ENCODE assay signal across 1 cellular context in the genomic region with DNA sequence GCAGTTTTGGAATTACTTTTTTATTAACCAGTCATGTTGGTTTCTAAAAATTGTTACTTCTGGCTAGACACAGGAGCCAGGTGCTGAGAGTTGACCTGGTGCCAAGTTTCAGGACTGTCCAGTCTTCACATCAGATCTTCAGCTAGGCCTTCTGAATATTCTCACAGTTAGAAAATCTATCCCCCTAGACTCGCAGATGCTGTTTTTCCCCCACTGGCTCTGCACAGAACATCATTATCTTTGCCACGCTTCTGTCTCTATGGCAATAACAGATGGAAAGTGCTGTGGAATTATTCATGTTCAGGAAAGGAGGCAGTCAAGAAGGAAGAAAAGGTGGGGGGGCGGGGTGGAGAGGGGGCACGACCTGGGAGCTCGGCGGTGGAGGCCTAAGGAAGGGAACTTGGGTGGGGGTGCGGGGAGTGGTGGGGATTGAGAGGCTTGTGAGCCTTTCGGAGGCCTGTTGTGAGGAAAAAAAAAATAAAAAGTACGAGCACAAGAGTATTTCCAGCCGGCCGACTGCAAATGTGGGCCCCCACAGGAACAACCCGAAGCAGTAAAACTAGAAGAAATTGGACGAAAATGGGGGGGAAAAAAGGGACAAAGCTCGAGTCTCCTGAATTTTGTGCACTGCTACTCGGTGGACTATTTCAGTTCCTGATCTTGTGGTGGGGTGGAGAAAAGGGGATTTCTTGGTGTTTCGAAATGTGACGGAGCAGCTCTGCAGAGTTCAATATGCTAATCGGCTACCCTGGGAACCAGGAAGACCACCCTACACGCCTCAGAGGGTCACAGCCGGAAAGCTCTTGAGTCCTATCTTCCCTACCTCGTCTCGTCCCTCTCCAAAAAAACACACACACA.
A peak's percentile ranks its signal among the peaks of the same experiment; 100 is the strongest.
TF ChIP-seq lines count a peak whose summit lies in the region.

No MANE protein-coding gene starts in this region.

TF ChIP-seq in K562, 482 proteins besides CTCF, POLR2A, EP300 and RAD21 (continued from another document and continues in another):
- TF ChIP-seq, protein P1, sequence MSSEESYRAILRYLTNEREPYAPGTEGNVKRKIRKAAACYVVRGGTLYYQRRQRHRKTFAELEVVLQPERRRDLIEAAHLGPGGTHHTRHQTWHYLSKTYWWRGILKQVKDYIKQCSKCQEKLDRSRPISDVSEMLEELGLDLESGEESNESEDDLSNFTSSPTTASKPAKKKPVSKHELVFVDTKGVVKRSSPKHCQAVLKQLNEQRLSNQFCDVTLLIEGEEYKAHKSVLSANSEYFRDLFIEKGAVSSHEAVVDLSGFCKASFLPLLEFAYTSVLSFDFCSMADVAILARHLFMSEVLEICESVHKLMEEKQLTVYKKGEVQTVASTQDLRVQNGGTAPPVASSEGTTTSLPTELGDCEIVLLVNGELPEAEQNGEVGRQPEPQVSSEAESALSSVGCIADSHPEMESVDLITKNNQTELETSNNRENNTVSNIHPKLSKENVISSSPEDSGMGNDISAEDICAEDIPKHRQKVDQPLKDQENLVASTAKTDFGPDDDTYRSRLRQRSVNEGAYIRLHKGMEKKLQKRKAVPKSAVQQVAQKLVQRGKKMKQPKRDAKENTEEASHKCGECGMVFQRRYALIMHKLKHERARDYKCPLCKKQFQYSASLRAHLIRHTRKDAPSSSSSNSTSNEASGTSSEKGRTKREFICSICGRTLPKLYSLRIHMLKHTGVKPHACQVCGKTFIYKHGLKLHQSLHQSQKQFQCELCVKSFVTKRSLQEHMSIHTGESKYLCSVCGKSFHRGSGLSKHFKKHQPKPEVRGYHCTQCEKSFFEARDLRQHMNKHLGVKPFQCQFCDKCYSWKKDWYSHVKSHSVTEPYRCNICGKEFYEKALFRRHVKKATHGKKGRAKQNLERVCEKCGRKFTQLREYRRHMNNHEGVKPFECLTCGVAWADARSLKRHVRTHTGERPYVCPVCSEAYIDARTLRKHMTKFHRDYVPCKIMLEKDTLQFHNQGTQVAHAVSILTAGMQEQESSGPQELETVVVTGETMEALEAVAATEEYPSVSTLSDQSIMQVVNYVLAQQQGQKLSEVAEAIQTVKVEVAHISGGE (CRISPR knock-in tag; IDR thresholded peaks at IDR 0.05), result no peak
- TF ChIP-seq TCFL5 (CRISPR knock-in tag; conservative IDR thresholded peaks at IDR 0.05), result no peak
- TF ChIP-seq NCOA1 (IDR thresholded peaks at IDR 0.05; ENCODE audit: low read depth), result no peak
- no peak for TF ChIP-seq PHF8 (IDR thresholded peaks at IDR 0.05; ENCODE audit: borderline replicate concordance, low read length)
- no peak for TF ChIP-seq ARID1B (IDR thresholded peaks at IDR 0.05)
- TF ChIP-seq FIP1L1 (IDR thresholded peaks at IDR 0.05; ENCODE audit: low read depth, low read length, poor library complexity, severe bottlenecking), result peak; percentile 41
- no peak for TF ChIP-seq ZNF507 (tag; conservative IDR thresholded peaks at IDR 0.05)
- no peak for TF ChIP-seq GTF2F1 (IDR thresholded peaks at IDR 0.05; ENCODE audit: low read depth, low read length)
- TF ChIP-seq, protein P2, sequence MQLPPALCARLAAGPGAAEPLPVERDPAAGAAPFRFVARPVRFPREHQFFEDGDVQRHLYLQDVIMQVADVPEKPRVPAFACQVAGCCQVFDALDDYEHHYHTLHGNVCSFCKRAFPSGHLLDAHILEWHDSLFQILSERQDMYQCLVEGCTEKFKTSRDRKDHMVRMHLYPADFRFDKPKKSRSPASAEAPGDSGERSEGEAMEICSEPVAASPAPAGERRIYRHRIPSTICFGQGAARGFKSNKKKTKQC (CRISPR knock-in tag; IDR thresholded peaks at IDR 0.05), result 0 out of 2 replicates have a peak, but pooled peaks have one; percentile 15
- TF ChIP-seq, protein P3, sequence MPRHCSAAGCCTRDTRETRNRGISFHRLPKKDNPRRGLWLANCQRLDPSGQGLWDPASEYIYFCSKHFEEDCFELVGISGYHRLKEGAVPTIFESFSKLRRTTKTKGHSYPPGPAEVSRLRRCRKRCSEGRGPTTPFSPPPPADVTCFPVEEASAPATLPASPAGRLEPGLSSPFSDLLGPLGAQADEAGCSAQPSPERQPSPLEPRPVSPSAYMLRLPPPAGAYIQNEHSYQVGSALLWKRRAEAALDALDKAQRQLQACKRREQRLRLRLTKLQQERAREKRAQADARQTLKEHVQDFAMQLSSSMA (CRISPR knock-in tag; IDR thresholded peaks at IDR 0.05), result no peak
- TF ChIP-seq RBM34 (IDR thresholded peaks at IDR 0.05; ENCODE audit: borderline replicate concordance, insufficient read depth, low read length), result no peak
- peak; percentile 62 for TF ChIP-seq RFX1 (IDR thresholded peaks at IDR 0.05)
- no peak for TF ChIP-seq SAFB (IDR thresholded peaks at IDR 0.05; ENCODE audit: borderline replicate concordance, low read depth, low read length)
- no peak for TF ChIP-seq ESRRA (IDR thresholded peaks at IDR 0.05; ENCODE audit: borderline replicate concordance, low read depth)
- TF ChIP-seq TCF3 (CRISPR knock-in tag; IDR thresholded peaks at IDR 0.05), result no peak
- no peak for TF ChIP-seq HMGN3 (IDR thresholded peaks at IDR 0.05; ENCODE audit: borderline replicate concordance, extremely low read depth, insufficient read length, low read depth, low read length)
- no peak for TF ChIP-seq SP1 (CRISPR knock-in tag; IDR thresholded peaks at IDR 0.05)
- no peak for TF ChIP-seq KAT8 (IDR thresholded peaks at IDR 0.05; ENCODE audit: low read depth)
- TF ChIP-seq NR2C1 (IDR thresholded peaks at IDR 0.05), result no peak
- TF ChIP-seq NR2C1 (tag; IDR thresholded peaks at IDR 0.05), result no peak
- TF ChIP-seq, protein P4, sequence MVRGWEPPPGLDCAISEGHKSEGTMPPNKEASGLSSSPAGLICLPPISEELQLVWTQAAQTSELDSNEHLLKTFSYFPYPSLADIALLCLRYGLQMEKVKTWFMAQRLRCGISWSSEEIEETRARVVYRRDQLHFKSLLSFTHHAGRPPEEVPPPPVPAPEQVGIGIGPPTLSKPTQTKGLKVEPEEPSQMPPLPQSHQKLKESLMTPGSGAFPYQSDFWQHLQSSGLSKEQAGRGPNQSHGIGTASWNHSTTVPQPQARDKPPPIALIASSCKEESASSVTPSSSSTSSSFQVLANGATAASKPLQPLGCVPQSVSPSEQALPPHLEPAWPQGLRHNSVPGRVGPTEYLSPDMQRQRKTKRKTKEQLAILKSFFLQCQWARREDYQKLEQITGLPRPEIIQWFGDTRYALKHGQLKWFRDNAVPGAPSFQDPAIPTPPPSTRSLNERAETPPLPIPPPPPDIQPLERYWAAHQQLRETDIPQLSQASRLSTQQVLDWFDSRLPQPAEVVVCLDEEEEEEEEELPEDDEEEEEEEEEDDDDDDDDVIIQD (CRISPR knock-in tag; IDR thresholded peaks at IDR 0.05), result no peak
- no peak for TF ChIP-seq TCF7L2 (IDR thresholded peaks at IDR 0.05; ENCODE audit: low read depth, low read length)
- TF ChIP-seq, protein P5, sequence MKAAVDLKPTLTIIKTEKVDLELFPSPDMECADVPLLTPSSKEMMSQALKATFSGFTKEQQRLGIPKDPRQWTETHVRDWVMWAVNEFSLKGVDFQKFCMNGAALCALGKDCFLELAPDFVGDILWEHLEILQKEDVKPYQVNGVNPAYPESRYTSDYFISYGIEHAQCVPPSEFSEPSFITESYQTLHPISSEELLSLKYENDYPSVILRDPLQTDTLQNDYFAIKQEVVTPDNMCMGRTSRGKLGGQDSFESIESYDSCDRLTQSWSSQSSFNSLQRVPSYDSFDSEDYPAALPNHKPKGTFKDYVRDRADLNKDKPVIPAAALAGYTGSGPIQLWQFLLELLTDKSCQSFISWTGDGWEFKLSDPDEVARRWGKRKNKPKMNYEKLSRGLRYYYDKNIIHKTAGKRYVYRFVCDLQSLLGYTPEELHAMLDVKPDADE (conservative IDR thresholded peaks at IDR 0.05; ENCODE audit: control insufficient read depth, low read depth, low read length), result no peak
- TF ChIP-seq ZNF263 (CRISPR knock-in tag; IDR thresholded peaks at IDR 0.05; ENCODE audit: borderline replicate concordance), result no peak
- no peak for TF ChIP-seq ELF2 (CRISPR knock-in tag; IDR thresholded peaks at IDR 0.05)
- TF ChIP-seq ZKSCAN3 (CRISPR knock-in tag; IDR thresholded peaks at IDR 0.05), result no peak
- no peak for TF ChIP-seq MED1 (CRISPR knock-in tag; IDR thresholded peaks at IDR 0.05; ENCODE audit: borderline replicate concordance)
- no peak for TF ChIP-seq KDM5B (IDR thresholded peaks at IDR 0.05; ENCODE audit: insufficient replicate concordance, low read depth, low read length)
- TF ChIP-seq SMARCB1 (IDR thresholded peaks at IDR 0.05; ENCODE audit: insufficient read length, low read depth), result no peak
- no peak for TF ChIP-seq NCOA4 (IDR thresholded peaks at IDR 0.05; ENCODE audit: partially characterized antibody)
- no peak for TF ChIP-seq NELFE (IDR thresholded peaks at IDR 0.05; ENCODE audit: insufficient read depth, insufficient read length)
- TF ChIP-seq, protein P6, sequence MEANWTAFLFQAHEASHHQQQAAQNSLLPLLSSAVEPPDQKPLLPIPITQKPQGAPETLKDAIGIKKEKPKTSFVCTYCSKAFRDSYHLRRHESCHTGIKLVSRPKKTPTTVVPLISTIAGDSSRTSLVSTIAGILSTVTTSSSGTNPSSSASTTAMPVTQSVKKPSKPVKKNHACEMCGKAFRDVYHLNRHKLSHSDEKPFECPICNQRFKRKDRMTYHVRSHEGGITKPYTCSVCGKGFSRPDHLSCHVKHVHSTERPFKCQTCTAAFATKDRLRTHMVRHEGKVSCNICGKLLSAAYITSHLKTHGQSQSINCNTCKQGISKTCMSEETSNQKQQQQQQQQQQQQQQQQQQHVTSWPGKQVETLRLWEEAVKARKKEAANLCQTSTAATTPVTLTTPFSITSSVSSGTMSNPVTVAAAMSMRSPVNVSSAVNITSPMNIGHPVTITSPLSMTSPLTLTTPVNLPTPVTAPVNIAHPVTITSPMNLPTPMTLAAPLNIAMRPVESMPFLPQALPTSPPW (CRISPR knock-in tag; IDR thresholded peaks at IDR 0.05), result no peak; the same call in 1 of the 2 replicates
- TF ChIP-seq BRD4 (IDR thresholded peaks at IDR 0.05), result peak; percentile 31; the same call in 1 of the 2 replicates
- TF ChIP-seq ZNF408 (CRISPR knock-in tag; IDR thresholded peaks at IDR 0.05; ENCODE audit: low read depth), result no peak
- TF ChIP-seq KLF16 (IDR thresholded peaks at IDR 0.05), result no peak
- no peak for TF ChIP-seq CBX8 (IDR thresholded peaks at IDR 0.05; ENCODE audit: borderline replicate concordance, extremely low read depth, low read depth, low read length, poor library complexity, severe bottlenecking)
- TF ChIP-seq, protein P7, sequence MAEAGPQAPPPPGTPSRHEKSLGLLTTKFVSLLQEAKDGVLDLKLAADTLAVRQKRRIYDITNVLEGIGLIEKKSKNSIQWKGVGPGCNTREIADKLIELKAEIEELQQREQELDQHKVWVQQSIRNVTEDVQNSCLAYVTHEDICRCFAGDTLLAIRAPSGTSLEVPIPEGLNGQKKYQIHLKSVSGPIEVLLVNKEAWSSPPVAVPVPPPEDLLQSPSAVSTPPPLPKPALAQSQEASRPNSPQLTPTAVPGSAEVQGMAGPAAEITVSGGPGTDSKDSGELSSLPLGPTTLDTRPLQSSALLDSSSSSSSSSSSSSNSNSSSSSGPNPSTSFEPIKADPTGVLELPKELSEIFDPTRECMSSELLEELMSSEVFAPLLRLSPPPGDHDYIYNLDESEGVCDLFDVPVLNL (CRISPR knock-in tag; IDR thresholded peaks at IDR 0.05; ENCODE audit: low read depth), result no peak
- 0 out of 2 replicates have a peak, but pooled peaks have one; percentile 21 for TF ChIP-seq ZBTB7A (IDR thresholded peaks at IDR 0.05; ENCODE audit: borderline replicate concordance, control insufficient read depth, low read depth, low read length)
- TF ChIP-seq EP400 (IDR thresholded peaks at IDR 0.05), result no peak
- TF ChIP-seq DACH1 (IDR thresholded peaks at IDR 0.05; ENCODE audit: partially characterized antibody), result no peak
- no peak for TF ChIP-seq ELF1 (tag; IDR thresholded peaks at IDR 0.05)
- TF ChIP-seq, protein P8, sequence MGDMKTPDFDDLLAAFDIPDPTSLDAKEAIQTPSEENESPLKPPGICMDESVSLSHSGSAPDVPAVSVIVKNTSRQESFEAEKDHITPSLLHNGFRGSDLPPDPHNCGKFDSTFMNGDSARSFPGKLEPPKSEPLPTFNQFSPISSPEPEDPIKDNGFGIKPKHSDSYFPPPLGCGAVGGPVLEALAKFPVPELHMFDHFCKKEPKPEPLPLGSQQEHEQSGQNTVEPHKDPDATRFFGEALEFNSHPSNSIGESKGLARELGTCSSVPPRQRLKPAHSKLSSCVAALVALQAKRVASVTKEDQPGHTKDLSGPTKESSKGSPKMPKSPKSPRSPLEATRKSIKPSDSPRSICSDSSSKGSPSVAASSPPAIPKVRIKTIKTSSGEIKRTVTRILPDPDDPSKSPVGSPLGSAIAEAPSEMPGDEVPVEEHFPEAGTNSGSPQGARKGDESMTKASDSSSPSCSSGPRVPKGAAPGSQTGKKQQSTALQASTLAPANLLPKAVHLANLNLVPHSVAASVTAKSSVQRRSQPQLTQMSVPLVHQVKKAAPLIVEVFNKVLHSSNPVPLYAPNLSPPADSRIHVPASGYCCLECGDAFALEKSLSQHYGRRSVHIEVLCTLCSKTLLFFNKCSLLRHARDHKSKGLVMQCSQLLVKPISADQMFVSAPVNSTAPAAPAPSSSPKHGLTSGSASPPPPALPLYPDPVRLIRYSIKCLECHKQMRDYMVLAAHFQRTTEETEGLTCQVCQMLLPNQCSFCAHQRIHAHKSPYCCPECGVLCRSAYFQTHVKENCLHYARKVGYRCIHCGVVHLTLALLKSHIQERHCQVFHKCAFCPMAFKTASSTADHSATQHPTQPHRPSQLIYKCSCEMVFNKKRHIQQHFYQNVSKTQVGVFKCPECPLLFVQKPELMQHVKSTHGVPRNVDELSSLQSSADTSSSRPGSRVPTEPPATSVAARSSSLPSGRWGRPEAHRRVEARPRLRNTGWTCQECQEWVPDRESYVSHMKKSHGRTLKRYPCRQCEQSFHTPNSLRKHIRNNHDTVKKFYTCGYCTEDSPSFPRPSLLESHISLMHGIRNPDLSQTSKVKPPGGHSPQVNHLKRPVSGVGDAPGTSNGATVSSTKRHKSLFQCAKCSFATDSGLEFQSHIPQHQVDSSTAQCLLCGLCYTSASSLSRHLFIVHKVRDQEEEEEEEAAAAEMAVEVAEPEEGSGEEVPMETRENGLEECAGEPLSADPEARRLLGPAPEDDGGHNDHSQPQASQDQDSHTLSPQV (IDR thresholded peaks at IDR 0.05), result peak; percentile 28; the same call in 1 of the 2 replicates
- no peak for TF ChIP-seq PHF20 (IDR thresholded peaks at IDR 0.05; ENCODE audit: partially characterized antibody)
- TF ChIP-seq, protein P9, sequence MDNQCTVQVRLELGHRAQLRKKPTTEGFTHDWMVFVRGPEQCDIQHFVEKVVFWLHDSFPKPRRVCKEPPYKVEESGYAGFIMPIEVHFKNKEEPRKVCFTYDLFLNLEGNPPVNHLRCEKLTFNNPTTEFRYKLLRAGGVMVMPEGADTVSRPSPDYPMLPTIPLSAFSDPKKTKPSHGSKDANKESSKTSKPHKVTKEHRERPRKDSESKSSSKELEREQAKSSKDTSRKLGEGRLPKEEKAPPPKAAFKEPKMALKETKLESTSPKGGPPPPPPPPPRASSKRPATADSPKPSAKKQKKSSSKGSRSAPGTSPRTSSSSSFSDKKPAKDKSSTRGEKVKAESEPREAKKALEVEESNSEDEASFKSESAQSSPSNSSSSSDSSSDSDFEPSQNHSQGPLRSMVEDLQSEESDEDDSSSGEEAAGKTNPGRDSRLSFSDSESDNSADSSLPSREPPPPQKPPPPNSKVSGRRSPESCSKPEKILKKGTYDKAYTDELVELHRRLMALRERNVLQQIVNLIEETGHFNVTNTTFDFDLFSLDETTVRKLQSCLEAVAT (IDR thresholded peaks at IDR 0.05), result peak in 1 of 2 experiments; percentile 68; a peak in 1 of 4 replicates
- TF ChIP-seq, protein P10, sequence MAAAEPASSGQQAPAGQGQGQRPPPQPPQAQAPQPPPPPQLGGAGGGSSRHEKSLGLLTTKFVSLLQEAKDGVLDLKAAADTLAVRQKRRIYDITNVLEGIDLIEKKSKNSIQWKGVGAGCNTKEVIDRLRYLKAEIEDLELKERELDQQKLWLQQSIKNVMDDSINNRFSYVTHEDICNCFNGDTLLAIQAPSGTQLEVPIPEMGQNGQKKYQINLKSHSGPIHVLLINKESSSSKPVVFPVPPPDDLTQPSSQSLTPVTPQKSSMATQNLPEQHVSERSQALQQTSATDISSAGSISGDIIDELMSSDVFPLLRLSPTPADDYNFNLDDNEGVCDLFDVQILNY (CRISPR knock-in tag; IDR thresholded peaks at IDR 0.05), result no peak
